8 cellular contexts compared by ENCODE assay signal in the genomic region with DNA sequence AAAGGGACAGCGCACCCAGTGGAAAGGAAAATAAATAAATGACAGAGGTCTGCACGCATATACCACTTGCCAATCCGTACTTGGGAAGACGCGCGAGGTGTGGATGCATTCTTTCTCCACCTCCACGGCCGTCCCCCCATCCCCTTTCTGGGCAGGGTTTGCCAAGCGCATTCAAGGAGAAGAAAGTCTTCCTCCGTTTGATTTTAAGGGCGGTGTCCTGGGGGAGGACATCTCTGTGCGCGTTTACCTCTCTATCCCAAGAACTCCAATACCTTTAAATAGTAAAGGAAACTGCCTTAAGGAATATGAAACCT. TPM values are rescaled to one million over a fixed set of nuclear protein-coding genes. Genes with fewer than 3 reads are reported as not detected.
DNase-seq lines count a peak whose midpoint lies in the region; ATAC-seq, FAIRE-seq and TF ChIP-seq lines count a peak whose summit lies in the region.

No MANE protein-coding gene starts in this region.

- H3K36me3 ChIP-seq in CD4-positive, CD25-positive, alpha-beta regulatory T cell (ENCODE audit: control insufficient read depth, insufficient read depth, low read length) = no peaks in the 10 kb centered on the region
- H3K36me3 ChIP-seq in H1 (ENCODE audit: control insufficient read depth in 2 of 4, insufficient read depth in 4 of 4, low read length in 3 of 4) = no peaks in the 10 kb centered on the region

- H3K4me3 ChIP-seq in CD4-positive, CD25-positive, alpha-beta regulatory T cell (ENCODE audit: low read depth, low read length) = peak overlapping the region; percentile 67
- H3K4me3 ChIP-seq in NB4 (ENCODE audit: low read depth, low read length) = peak overlapping the region; percentile 34
- peak overlapping the region; percentile 89 to 98 (median 92) for H3K4me3 ChIP-seq in H1 (ENCODE audit: extremely low read depth in 1 of 4, insufficient read depth in 2 of 4, low read depth in 3 of 4, low read length in 4 of 4)

- H2BK15ac ChIP-seq in H1 (ENCODE audit: low read length) = no peak overlapping the region

- peak overlapping the region; percentile 35; the same call in 1 of the 2 replicates for H2BK12ac ChIP-seq in H1 (ENCODE audit: low read depth, low read length)

- no peak overlapping the region for H3K14ac ChIP-seq in H1 (ENCODE audit: insufficient read length)

- no peaks in the 10 kb centered on the region for H3K9me3 ChIP-seq in CD4-positive, CD25-positive, alpha-beta regulatory T cell (ENCODE audit: control insufficient read depth in 2 of 2, low read length in 2 of 2)
- H3K9me3 ChIP-seq in H1 (ENCODE audit: insufficient read depth in 2 of 2, low read depth in 1 of 2, low read length in 1 of 2) = no peaks in the 10 kb centered on the region

- H3K23ac ChIP-seq in H1 (ENCODE audit: insufficient read length) = no peak overlapping the region

- H3K79me1 ChIP-seq in H1 (ENCODE audit: low read depth, low read length) = peaks cover 2% of the 10 kb centered on the region; the same call in 1 of the 2 replicates

- peak overlapping the region; percentile 73 to 82 (median 79) for H3K9ac ChIP-seq in H1 (replicated peaks in 1 of 4; ENCODE audit: extremely low read depth in 1 of 4, low read depth in 3 of 4, low read length in 3 of 4)

- H3K79me2 ChIP-seq in H1 (ENCODE audit: control insufficient read depth in 1 of 2, insufficient read depth in 2 of 2, low read length in 2 of 2) = peaks cover 13 to 26% of the 10 kb centered on the region in 2 experiments

- no peak for ATAC-seq in CD4-positive, CD25-positive, alpha-beta regulatory T cell (ENCODE audit: low read depth in 2 of 2)
- no peak for ATAC-seq in GM21528 (IDR thresholded peaks at IDR 0.05; ENCODE audit: low FRiP score, unreplicated experiment)

- H3K4me2 ChIP-seq in H1 (ENCODE audit: insufficient read depth in 1 of 2, low read depth in 2 of 2, low read length in 2 of 2) = peak overlapping the region; percentile 83 to 96

- no peak for TF ChIP-seq POLR2A in NB4 (IDR thresholded peaks at IDR 0.05; ENCODE audit: extremely low read depth, insufficient read length)
- TF ChIP-seq POLR2A in H1 (IDR thresholded peaks at IDR 0.05; ENCODE audit: control extremely low read depth in 1 of 2, low read depth in 2 of 2, low read length in 2 of 2) = no peak
- no peak for TF ChIP-seq POLR2A in GM12892 (IDR thresholded peaks at IDR 0.05; ENCODE audit: low read depth, low read length)

- TF ChIP-seq EP300 in H1 (IDR thresholded peaks at IDR 0.05; ENCODE audit: borderline replicate concordance in 1 of 2, low read depth in 2 of 2, low read length in 2 of 2) = no peak

- H2AFZ ChIP-seq in H1 (ENCODE audit: low read length) = no peak overlapping the region

- peak overlapping the region; percentile 74 for H3K4ac ChIP-seq in H1 (replicated peaks; ENCODE audit: insufficient read length, low read depth, low read length)

- no peaks in the 10 kb centered on the region for H3K36me3 Mint-ChIP-seq in CD4-positive, CD25-positive, alpha-beta regulatory T cell
- no peaks in the 10 kb centered on the region for H3K36me3 Mint-ChIP-seq in neural crest cell (ENCODE audit: low read depth)

- peak overlapping the region; percentile 78 to 92 (median 89) for H3K27ac Mint-ChIP-seq in CD4-positive, CD25-positive, alpha-beta regulatory T cell
- H3K27ac Mint-ChIP-seq in neural crest cell (ENCODE audit: unreplicated experiment) = peak overlapping the region; percentile 90

- H3K56ac ChIP-seq in H1 (replicated peaks; ENCODE audit: insufficient read length, low read depth, low read length) = peak overlapping the region; percentile 85

- peaks cover 0 to 8% (median 0%) of the 10 kb centered on the region in 7 donors for H3K9me3 Mint-ChIP-seq in CD4-positive, CD25-positive, alpha-beta regulatory T cell
- no peaks in the 10 kb centered on the region for H3K9me3 Mint-ChIP-seq in neural crest cell

- H4K8ac ChIP-seq in H1 (ENCODE audit: extremely low read depth, insufficient read depth, low read length) = no peak overlapping the region

- TF ChIP-seq RAD21 in H1 (IDR thresholded peaks at IDR 0.05 in 1 of 2, conservative IDR thresholded peaks at IDR 0.05 in 1 of 2; ENCODE audit: low read depth in 2 of 2, low read length in 2 of 2) = peak in 1 of 2 experiments; percentile 14; a peak in 1 of 4 replicates

- H2BK5ac ChIP-seq in H1 (ENCODE audit: low read depth, low read length) = peak overlapping the region; percentile 91

- peaks cover 0 to 37% (median 22%) of the 10 kb centered on the region in 4 donors for H3K4me1 Mint-ChIP-seq in CD4-positive, CD25-positive, alpha-beta regulatory T cell
- peaks cover 29% of the 10 kb centered on the region for H3K4me1 Mint-ChIP-seq in neural crest cell

- peaks cover 28% of the 10 kb centered on the region for H3K4me1 ChIP-seq in CD4-positive, CD25-positive, alpha-beta regulatory T cell (ENCODE audit: control insufficient read depth, insufficient read depth, low read length, poor library complexity, severe bottlenecking)
- peaks cover 3 to 26% (median 18%) of the 10 kb centered on the region in 4 experiments; a peak in 5 of 7 replicates for H3K4me1 ChIP-seq in H1 (replicated peaks in 1 of 4; ENCODE audit: control insufficient read depth in 3 of 4, insufficient read depth in 4 of 4, low read length in 3 of 4)

- peak overlapping the region; percentile 60 for H3K27ac ChIP-seq in CD4-positive, CD25-positive, alpha-beta regulatory T cell (ENCODE audit: insufficient read depth, low read length, poor library complexity, severe bottlenecking)
- H3K27ac ChIP-seq in H1 (ENCODE audit: low read depth, low read length) = peak overlapping the region; percentile 83

- TF ChIP-seq CTCF in NB4 (IDR thresholded peaks at IDR 0.05; ENCODE audit: low read depth, low read length) = no peak
- no peak for TF ChIP-seq CTCF in H1 (IDR thresholded peaks at IDR 0.05; ENCODE audit: control extremely low read depth in 1 of 3, insufficient read depth in 1 of 3, low read depth in 1 of 3, low read length in 3 of 3)
- no peak for TF ChIP-seq CTCF in neural crest cell (conservative IDR thresholded peaks at IDR 0.05)

- peaks cover 14% of the 10 kb centered on the region for H3K27me3 ChIP-seq in CD4-positive, CD25-positive, alpha-beta regulatory T cell (ENCODE audit: control insufficient read depth, insufficient read depth, low read length)
- H3K27me3 ChIP-seq in H1 (replicated peaks in 1 of 4; ENCODE audit: control insufficient read depth in 3 of 4, extremely low read depth in 1 of 4, insufficient read depth in 3 of 4, low read length in 3 of 4) = no peaks in the 10 kb centered on the region; a peak in 1 of 7 replicates

- no peak for FAIRE-seq in H1 (lab: Jason Lieb, UNC)
- FAIRE-seq in GM12892 (lab: Jason Lieb, UNC) = no peak

- H2BK120ac ChIP-seq in H1 (replicated peaks; ENCODE audit: low read depth, low read length) = no peak overlapping the region

- peaks cover 46% of the 10 kb centered on the region for H3K27me3 Mint-ChIP-seq in CD4-positive, CD25-positive, alpha-beta regulatory T cell
- H3K27me3 Mint-ChIP-seq in neural crest cell (ENCODE audit: low read depth) = peaks cover 39% of the 10 kb centered on the region

- DNase-seq in CD4-positive, CD25-positive, alpha-beta regulatory T cell = no peak
- DNase-seq in NB4 (ENCODE audit: low read depth) (no peak), H1 (ENCODE audit: low read depth in 1 of 2, low spot score in 2 of 2) (no peak), neural crest cell (ENCODE audit: low read depth, low spot score) (no peak), GM12892 (ENCODE audit: insufficient read length) (no peak), occipital lobe (lab: John Stamatoyannopoulos, UW) (no peak), D341Med (ENCODE audit: low spot score) (no peak)

- peak overlapping the region; percentile 95 for H4K91ac ChIP-seq in H1 (replicated peaks; ENCODE audit: insufficient read length, low read length)

- peaks cover 15% of the 10 kb centered on the region; the same call in 1 of the 2 replicates for H3K23me2 ChIP-seq in H1 (ENCODE audit: low read depth, low read length)

- CTCF ChIA-PET in H1 (lab: Charles Lee; ENCODE audit: partially characterized antibody) = interaction anchor here (0.8 to 6.1 kb wide), 6 partner anchors 10 to 124 kb away, joined by 3 to 49 read pairs (median 5); no protein-coding TSS in a partner anchor

- 6% methylated on average over 13 of the region's 13 CpGs; no CpG with 5 or more reads in 1 of the 2 experiments for whole genome bisulfite sequencing in H1 (ENCODE audit: extremely low coverage in 1 of 2, insufficient coverage in 1 of 2, insufficient read length in 1 of 2, insufficient replicate concordance in 2 of 2, low coverage in 1 of 2, low lambda C conversion rate in 2 of 2, missing lambda C conversion rate in 1 of 2), 2 experiments

- H2AK5ac ChIP-seq in H1 (ENCODE audit: low read depth, low read length) = 0 out of 2 replicates have a peak overlapping the region, but pooled peaks have one; percentile 40

- H3K4me3 Mint-ChIP-seq in CD4-positive, CD25-positive, alpha-beta regulatory T cell = peak overlapping the region; percentile 90 to 99 (median 94)
- H3K4me3 Mint-ChIP-seq in neural crest cell = peak overlapping the region; percentile 100

- H2BK20ac ChIP-seq in H1 (ENCODE audit: low read length) = no peak overlapping the region

- POLR2A ChIA-PET in H1 (lab: Charles Lee; ENCODE audit: partially characterized antibody) = interaction anchor here (0.8 to 2.3 kb wide), 7 partner anchors 9 to 101 kb away, joined by 3 to 15 read pairs (median 6); no protein-coding TSS in a partner anchor

- peaks cover 6 to 7% of the 10 kb centered on the region in 2 experiments for H4K20me1 ChIP-seq in H1 (replicated peaks in 1 of 2; ENCODE audit: control insufficient read depth in 1 of 2, insufficient read depth in 2 of 2, low read length in 2 of 2)

- H3K18ac ChIP-seq in H1 (ENCODE audit: extremely low read depth, low read length) = 0 out of 2 replicates have a peak overlapping the region, but pooled peaks have one; percentile 92

- no peak overlapping the region for H4K5ac ChIP-seq in H1 (ENCODE audit: insufficient read length, low read depth, low read length)

TF ChIP-seq in H1, 55 proteins besides CTCF, POLR2A, EP300 and RAD21 (continues in another document):
- no peak for TF ChIP-seq BRCA1 (IDR thresholded peaks at IDR 0.05; ENCODE audit: low read depth, low read length)
- TF ChIP-seq HDAC6 (IDR thresholded peaks at IDR 0.05; ENCODE audit: low read depth, low read length) = no peak
- no peak for TF ChIP-seq KDM5A (IDR thresholded peaks at IDR 0.05; ENCODE audit: low read length)

RNA-seq across cellular contexts. Expression of gene MB21D2, which starts 0.6 kb away (rescaled TPM):
- total RNA-seq in CD4-positive, CD25-positive, alpha-beta regulatory T cell = 10.8 TPM
- polyA plus RNA-seq in CD4-positive, CD25-positive, alpha-beta regulatory T cell = 1 to 10 TPM; 2.6 to 3.9 (median 3.0) TPM
- total RNA-seq in H1 (2021; fragmentation: NEBNext Ultra II Directional; extraction: Animal tissue kit (Norgen Biotek cat#: 25700)) = 20.7 and 21.0 TPM in 2 replicates
- 10.0 and 10.1 TPM in 2 replicates for polyA plus RNA-seq in H1 (2011; rRNA removed)
- polyA plus RNA-seq in H1 (2011; cell fraction: cytosol; rRNA removed) = 8.7 TPM
- 9.1 TPM for polyA plus RNA-seq in H1 (2011; cell fraction: nucleus; rRNA removed)
- 6.9 to 12.6 TPM (median 8.7 TPM) in 4 replicates for polyA plus RNA-seq in H1 (2012, experiment 1 of 2)
- 3.4 TPM for polyA plus RNA-seq in H1 (2012, experiment 2 of 2)
- polyA plus RNA-seq in H1 (2013, experiment 1 of 2) = 12.0 TPM
- 12.6 TPM for polyA plus RNA-seq in H1 (2013, experiment 2 of 2)
- polyA minus RNA-seq in H1 (2011; rRNA and poly(A)+ RNA removed) = 23.3 and 27.7 TPM in 2 replicates
- 9.5 TPM for polyA minus RNA-seq in H1 (2011; cell fraction: cytosol; rRNA and poly(A)+ RNA removed)
- polyA minus RNA-seq in H1 (2011; cell fraction: nucleus; rRNA and poly(A)+ RNA removed) = 17.0 TPM
- 4.9 and 5.5 TPM in 2 replicates for total RNA-seq in neural crest cell
- 19.5 TPM for polyA plus RNA-seq in GM12892 (2012; ENCODE audit: missing spikeins)
- total RNA-seq in occipital lobe = 61.9 TPM

Comparison
In these comparisons a context has a peak if more than half of its experiments do, and no peak if none do; other contexts are left out.
1. H3K4me3 ChIP-seq: peak in every context shown above with its lines; median percentile 92 in H1; 67 in CD4-positive, CD25-positive, alpha-beta regulatory T cell; 34 in NB4.